Comparison of ENCODE assay signal across 1 cellular context in genomic region chr7:2771274-2771711, GRCh38.
TF ChIP-seq lines count a peak whose summit lies in the region.

No MANE protein-coding gene starts in this region.

TF ChIP-seq in K562, 482 proteins besides CTCF, POLR2A, EP300 and RAD21 (continues in another document):
- TF ChIP-seq U2AF2 (optimal IDR thresholded peaks at IDR 0.05; ENCODE audit: low read depth, low read length) (no peak), SNAPC5 (CRISPR knock-in tag; IDR thresholded peaks at IDR 0.05) (no peak), FIP1L1 (IDR thresholded peaks at IDR 0.05; ENCODE audit: low read depth, low read length, poor library complexity, severe bottlenecking) (no peak), PML (IDR thresholded peaks at IDR 0.05; ENCODE audit: low read length) (0 out of 2 replicates have a peak, but pooled peaks have one; percentile 40), EHMT2 (IDR thresholded peaks at IDR 0.05) (peak; percentile 89), ATF6 (CRISPR knock-in tag; IDR thresholded peaks at IDR 0.05) (no peak), MLX (CRISPR knock-in tag; conservative IDR thresholded peaks at IDR 0.05) (no peak), POLR2AphosphoS5 (IDR thresholded peaks at IDR 0.05; ENCODE audit: control insufficient read depth, insufficient read depth, low read depth, low read length) (peak; percentile 76; the same call in 1 of the 2 replicates), MIER1 (IDR thresholded peaks at IDR 0.05; ENCODE audit: low read depth) (no peak), SNIP1 (IDR thresholded peaks at IDR 0.05; ENCODE audit: low read depth) (no peak), NRF1 (conservative IDR thresholded peaks at IDR 0.05 in 1 of 2, IDR thresholded peaks at IDR 0.05 in 1 of 2) (peak; percentile 39 to 48; a peak in 3 of 4 replicates), ATF3 (IDR thresholded peaks at IDR 0.05) (no peak; the same call in 1 of the 2 replicates), ATF3 (CRISPR knock-in tag; conservative IDR thresholded peaks at IDR 0.05) (no peak), TSC22D4 (tag; IDR thresholded peaks at IDR 0.05) (no peak), RAD51 (IDR thresholded peaks at IDR 0.05; ENCODE audit: borderline replicate concordance, low read depth) (peak; percentile 34; the same call in 1 of the 2 replicates), SNRNP70 (optimal IDR thresholded peaks at IDR 0.05; ENCODE audit: low read depth, low read length) (no peak), ETS1 (conservative IDR thresholded peaks at IDR 0.05; ENCODE audit: control insufficient read depth, low read depth, low read length) (peak; percentile 59), EP400 (IDR thresholded peaks at IDR 0.05) (peak; percentile 67), NR3C1 (CRISPR knock-in tag; IDR thresholded peaks at IDR 0.05) (no peak), NCOA1 (IDR thresholded peaks at IDR 0.05; ENCODE audit: low read depth) (peak; percentile 85; the same call in 1 of the 2 replicates), ZKSCAN8 (CRISPR knock-in tag; IDR thresholded peaks at IDR 0.05) (peak; percentile 82), NCOR1 (IDR thresholded peaks at IDR 0.05) (peak; percentile 97), SMARCA5 (IDR thresholded peaks at IDR 0.05) (peak; percentile 66; the same call in 1 of the 2 replicates), VEZF1 (CRISPR knock-in tag; IDR thresholded peaks at IDR 0.05) (peak; percentile 79), MTA2 (IDR thresholded peaks at IDR 0.05; ENCODE audit: low read depth) (peak; percentile 74), NFXL1 (CRISPR knock-in tag; IDR thresholded peaks at IDR 0.05) (peak; percentile 17; the same call in 1 of the 2 replicates), DMBX1 (CRISPR knock-in tag; IDR thresholded peaks at IDR 0.05; ENCODE audit: borderline replicate concordance) (0 out of 2 replicates have a peak, but pooled peaks have one; percentile 75), ZNF507 (tag; conservative IDR thresholded peaks at IDR 0.05) (no peak), SRSF1 (IDR thresholded peaks at IDR 0.05; ENCODE audit: low read depth, low read length) (no peak), YY1 (IDR thresholded peaks at IDR 0.05; ENCODE audit: borderline replicate concordance in 1 of 3, control insufficient read depth in 1 of 3, extremely low read depth in 1 of 3, insufficient read depth in 3 of 3, insufficient read length in 1 of 3, insufficient replicate concordance in 2 of 3, low read depth in 1 of 3, low read length in 2 of 3) (peak in 2 of 3 experiments; percentile 27 to 59), ZNF583 (CRISPR knock-in tag; IDR thresholded peaks at IDR 0.05) (no peak), SMAD4 (CRISPR knock-in tag; conservative IDR thresholded peaks at IDR 0.05) (peak; percentile 96), ATF1 (CRISPR knock-in tag; IDR thresholded peaks at IDR 0.05) (no peak), ATF1 (tag; IDR thresholded peaks at IDR 0.05) (peak; percentile 59; the same call in 1 of the 2 replicates), SIN3A (IDR thresholded peaks at IDR 0.05; ENCODE audit: borderline replicate concordance in 2 of 2, control insufficient read depth in 1 of 2, low read depth in 2 of 2, low read length in 2 of 2) (peak in 1 of 2 experiments; percentile 41; a peak in 1 of 4 replicates), CREM (IDR thresholded peaks at IDR 0.05; ENCODE audit: low read depth) (peak; percentile 76; the same call in 1 of the 2 replicates), PURB (CRISPR knock-in tag; IDR thresholded peaks at IDR 0.05; ENCODE audit: low read depth) (no peak), ZSCAN29 (IDR thresholded peaks at IDR 0.05) (no peak), KAT2B (IDR thresholded peaks at IDR 0.05; ENCODE audit: low read depth, low read length) (no peak), BRD9 (IDR thresholded peaks at IDR 0.05; ENCODE audit: low read depth, partially characterized antibody) (peak; percentile 64), ARID2 (IDR thresholded peaks at IDR 0.05) (no peak), HDAC3 (IDR thresholded peaks at IDR 0.05; ENCODE audit: borderline replicate concordance, partially characterized antibody) (peak; percentile 80), FOXK2 (conservative IDR thresholded peaks at IDR 0.05 in 1 of 2, IDR thresholded peaks at IDR 0.05 in 1 of 2; ENCODE audit: low read depth in 2 of 2) (peak; percentile 58 to 81), CREB5 (CRISPR knock-in tag; IDR thresholded peaks at IDR 0.05) (no peak), E2F3 (CRISPR knock-in tag; IDR thresholded peaks at IDR 0.05) (peak; percentile 9; the same call in 1 of the 2 replicates), ZNF511 (CRISPR knock-in tag; IDR thresholded peaks at IDR 0.05) (no peak), MTA1 (IDR thresholded peaks at IDR 0.05; ENCODE audit: borderline replicate concordance) (peak; percentile 77; the same call in 1 of the 2 replicates), GATA2 (CRISPR knock-in tag; IDR thresholded peaks at IDR 0.05) (peak; percentile 74), ZBTB12 (CRISPR knock-in tag; IDR thresholded peaks at IDR 0.05) (0 out of 2 replicates have a peak, but pooled peaks have one; percentile 34), OTX1 (CRISPR knock-in tag; IDR thresholded peaks at IDR 0.05) (peak; percentile 39; the same call in 1 of the 2 replicates), ZNF561 (CRISPR knock-in tag; conservative IDR thresholded peaks at IDR 0.05) (no peak), ZNF146 (CRISPR knock-in tag; IDR thresholded peaks at IDR 0.05; ENCODE audit: unreplicated experiment) (no peak), ZNF324 (CRISPR knock-in tag; IDR thresholded peaks at IDR 0.05) (no peak), HOXB6 (CRISPR knock-in tag; IDR thresholded peaks at IDR 0.05; ENCODE audit: borderline replicate concordance) (no peak), NCOA2 (IDR thresholded peaks at IDR 0.05; ENCODE audit: partially characterized antibody in 2 of 2) (no peak), ID3 (CRISPR knock-in tag; IDR thresholded peaks at IDR 0.05) (no peak), ID3 (tag; IDR thresholded peaks at IDR 0.05) (peak; percentile 52), ZBTB1 (CRISPR knock-in tag; IDR thresholded peaks at IDR 0.05; ENCODE audit: borderline replicate concordance, low read depth) (peak; percentile 42; the same call in 1 of the 2 replicates), HNRNPLL (IDR thresholded peaks at IDR 0.05; ENCODE audit: low read depth, low read length, poor library complexity, severe bottlenecking) (no peak), ZNF239 (CRISPR knock-in tag; IDR thresholded peaks at IDR 0.05) (0 out of 2 replicates have a peak, but pooled peaks have one; percentile 23), MEIS2 (IDR thresholded peaks at IDR 0.05; ENCODE audit: partially characterized antibody) (peak; percentile 62), LEF1 (IDR thresholded peaks at IDR 0.05) (peak; percentile 67; the same call in 1 of the 2 replicates), CHD2 (IDR thresholded peaks at IDR 0.05; ENCODE audit: low read depth, low read length) (no peak), ZNF436 (CRISPR knock-in tag; IDR thresholded peaks at IDR 0.05) (no peak), SP2 (IDR thresholded peaks at IDR 0.05; ENCODE audit: extremely low read depth, low read depth, low read length, poor library complexity, severe bottlenecking) (no peak), THRB (CRISPR knock-in tag; conservative IDR thresholded peaks at IDR 0.05) (peak; percentile 79; the same call in 1 of the 2 replicates), NBN (IDR thresholded peaks at IDR 0.05; ENCODE audit: low read depth) (peak; percentile 89; the same call in 1 of the 2 replicates), LARP7 (IDR thresholded peaks at IDR 0.05) (0 out of 2 replicates have a peak, but pooled peaks have one; percentile 53), MYC (IDR thresholded peaks at IDR 0.05; ENCODE audit: low read depth, low read length) (peak; percentile 51; the same call in 1 of the 2 replicates), MYC (CRISPR knock-in tag; IDR thresholded peaks at IDR 0.05; ENCODE audit: borderline replicate concordance, low read depth) (no peak)
